Comparison of ENCODE assay signal across 33 cellular contexts in genomic region chr5:161358446-161358845, GRCh38.
DNase-seq lines count a peak whose midpoint lies in the region; ATAC-seq and TF ChIP-seq lines count a peak whose summit lies in the region.
"Had no signal": no experiment of that assay in that cellular context is flagged by ENCODE, and none has a peak within 500 bp of the region (broad histone marks: within the 10 kb centered on the region; RNA-seq: fewer than 3 reads in every experiment).

No MANE protein-coding gene starts in this region.

- H3K4me3 ChIP-seq in HEK293 (ENCODE audit: low read depth, low read length) (no peak overlapping the region), GM23338 (no peak overlapping the region)
- H3K4me3 ChIP-seq: A549; BLaER1; BLaER1 treated with 17β-estradiol and CSF1 and Interleukin-3, amounts not matched to agents 10 nM and 100 nM had no signal

- no peak overlapping the region for H3K27ac ChIP-seq in HEK293 (ENCODE audit: extremely low read depth, low read depth, low read length)
- H3K27ac ChIP-seq in GM23338 (ENCODE audit: low read depth) = no peak overlapping the region
- H3K27ac ChIP-seq: 22Rv1; A549; BLaER1; BLaER1 treated with 17β-estradiol and CSF1 and Interleukin-3, amounts not matched to agents 10 nM and 100 nM; C4-2B had no signal

- no peaks in the 10 kb centered on the region for H3K4me1 ChIP-seq in HEK293 (ENCODE audit: control insufficient read depth, insufficient read depth, low read length)
- H3K4me1 ChIP-seq in GM23338 (ENCODE audit: insufficient read depth) = no peaks in the 10 kb centered on the region
- H3K4me1 ChIP-seq: A549; BE2C; BLaER1; BLaER1 treated with 17β-estradiol and CSF1 and Interleukin-3, amounts not matched to agents 10 nM and 100 nM; Caco-2 had no signal

- peak in 24 of 42 donors; percentile 4 to 63 (median 24) for DNase-seq in head of caudate nucleus
- DNase-seq in putamen (ENCODE audit: low spot score) = peak; percentile 26
- DNase-seq in GM23338 (ENCODE audit: low spot score) = no peak
- DNase-seq in GM13976 (ENCODE audit: low spot score) = no peak
- DNase-seq: 8988T; ACHN; AML-193; BE2C; C1 segment of cervical spinal cord; Caco-2; Calu3; CD4-positive, alpha-beta memory T cell; CD4-positive, alpha-beta T cell; CD4-positive, CD25-positive, alpha-beta regulatory T cell; CD8-positive, alpha-beta memory T cell; CD8-positive, alpha-beta T cell; COR-L47; DMS 273 treated with DMSO at 0.1 percent for 48 hours; DMS153; DMS53; DMS79; DMS79 treated with DMSO at 0.1 percent for 48 hours; DND-41; EL had no signal

- POLR2A ChIA-PET in HEK293 (lab: Yijun Ruan, JAX) = no interaction called here

- H3K4me3 Mint-ChIP-seq in GM23338 = no peak overlapping the region
- H3K4me3 Mint-ChIP-seq: B cell; CD14-positive monocyte; CD4-positive, alpha-beta memory T cell; CD4-positive, alpha-beta T cell; CD4-positive, CD25-positive, alpha-beta regulatory T cell; CD8-positive, alpha-beta memory T cell; CD8-positive, alpha-beta T cell had no signal

- H3K36me3 ChIP-seq in HEK293 (ENCODE audit: control insufficient read depth in 2 of 2, insufficient read depth in 1 of 2, low read length in 2 of 2) (no peaks in the 10 kb centered on the region), GM23338 (ENCODE audit: insufficient read depth) (no peaks in the 10 kb centered on the region)
- H3K36me3 ChIP-seq: BE2C; BLaER1; BLaER1 treated with 17β-estradiol and CSF1 and Interleukin-3, amounts not matched to agents 10 nM and 100 nM had no signal

- CTCF ChIA-PET in HEK293 (lab: Yijun Ruan, JAX) = no interaction called here

- no peaks in the 10 kb centered on the region; the same call in 2 of the 3 replicates for H3K9me3 Mint-ChIP-seq in GM23338

- intact Hi-C loops in head of caudate nucleus (cut with DNase I) = no loop called here

- no peaks in the 10 kb centered on the region for H3K27me3 ChIP-seq in GM23338 (ENCODE audit: insufficient read depth)
- H3K27me3 ChIP-seq: BE2C; BLaER1; BLaER1 treated with 17β-estradiol and CSF1 and Interleukin-3, amounts not matched to agents 10 nM and 100 nM had no signal

- no peaks in the 10 kb centered on the region for H3F3A ChIP-seq in GM23338 (replicated peaks; ENCODE audit: low read depth)

- in situ Hi-C loops in GM13976 (cut with MboI; ENCODE audit: low sequenced_read_pairs, unreplicated experiment) = no loop called here

- ATAC-seq in GM23338 = no peak
- no peak for ATAC-seq in HG03378 (IDR thresholded peaks at IDR 0.05; ENCODE audit: unreplicated experiment)
- ATAC-seq: A549; CD8-positive, alpha-beta T cell had no signal

- H3K4me2 ChIP-seq in GM23338 = no peak overlapping the region
- H3K4me2 ChIP-seq: A549; BLaER1; BLaER1 treated with 17β-estradiol and CSF1 and Interleukin-3, amounts not matched to agents 10 nM and 100 nM had no signal

- H3K4me1 Mint-ChIP-seq in GM23338 = no peaks in the 10 kb centered on the region
- H3K4me1 Mint-ChIP-seq: B cell; CD14-positive monocyte; CD4-positive, alpha-beta memory T cell; CD4-positive, CD25-positive, alpha-beta regulatory T cell; CD8-positive, alpha-beta memory T cell had no signal

- no peak overlapping the region for H3K27ac Mint-ChIP-seq in GM23338
- H3K27ac Mint-ChIP-seq: B cell; CD14-positive monocyte; CD4-positive, alpha-beta memory T cell; CD4-positive, alpha-beta T cell; CD4-positive, CD25-positive, alpha-beta regulatory T cell; CD8-positive, alpha-beta memory T cell; CD8-positive, alpha-beta T cell had no signal

- no peaks in the 10 kb centered on the region for H3K9me3 ChIP-seq in HEK293 (ENCODE audit: control insufficient read depth, insufficient read depth, low read depth, low read length)
- H3K9me3 ChIP-seq: A549; BE2C; BLaER1; BLaER1 treated with 17β-estradiol and CSF1 and Interleukin-3, amounts not matched to agents 10 nM and 100 nM; Caco-2 had no signal

- no peaks in the 10 kb centered on the region for H3K36me3 Mint-ChIP-seq in GM23338 (ENCODE audit: low read depth)
- H3K36me3 Mint-ChIP-seq: CD14-positive monocyte; CD4-positive, alpha-beta memory T cell; CD4-positive, CD25-positive, alpha-beta regulatory T cell; CD8-positive, alpha-beta memory T cell; CD8-positive, alpha-beta T cell had no signal

- H4K20me1 ChIP-seq in GM23338 (replicated peaks; ENCODE audit: insufficient read depth) = no peaks in the 10 kb centered on the region
- H4K20me1 ChIP-seq: BLaER1; BLaER1 treated with 17β-estradiol and CSF1 and Interleukin-3, amounts not matched to agents 10 nM and 100 nM had no signal

- H3K9me2 ChIP-seq in GM23338 (ENCODE audit: insufficient read depth) = no peaks in the 10 kb centered on the region

- no peak for TF ChIP-seq CTCF in HEK293 (tag by site-specific recombination; IDR thresholded peaks at IDR 0.05)
- no peak for TF ChIP-seq CTCF in GM23338 (conservative IDR thresholded peaks at IDR 0.05; ENCODE audit: low read depth in 2 of 2)
- no peak for TF ChIP-seq CTCF in GM13976 (IDR thresholded peaks at IDR 0.05; ENCODE audit: borderline replicate concordance, control extremely low read depth, extremely low read depth, insufficient read depth, missing control alignments)

- H3K79me2 ChIP-seq in GM23338 (replicated peaks; ENCODE audit: insufficient read depth) = no peaks in the 10 kb centered on the region

- H2AFZ ChIP-seq in GM23338 = no peak overlapping the region

- no peaks in the 10 kb centered on the region for H3K27me3 Mint-ChIP-seq in GM23338 (ENCODE audit: insufficient read depth, low read depth, poor library complexity)
- H3K27me3 Mint-ChIP-seq: B cell; CD4-positive, alpha-beta memory T cell; CD4-positive, alpha-beta T cell; CD4-positive, CD25-positive, alpha-beta regulatory T cell had no signal

TF ChIP-seq in HEK293, 187 proteins besides CTCF, POLR2A, EP300 and RAD21:
- peak; percentile 50; the same call in 1 of the 2 replicates for TF ChIP-seq EGR2 (tag by site-specific recombination; IDR thresholded peaks at IDR 0.05; ENCODE audit: low read depth)
- TF ChIP-seq ZBTB20 (tag by site-specific recombination; IDR thresholded peaks at IDR 0.05) = no peak

TF ChIP-seq in GM23338, 12 proteins besides CTCF, POLR2A, EP300 and RAD21:
- TF ChIP-seq ZNF114 (CRISPR knock-in tag; IDR thresholded peaks at IDR 0.05) (no peak), ZNF462 (CRISPR knock-in tag; IDR thresholded peaks at IDR 0.05) (no peak)

Comparison
In these comparisons a context has a peak if more than half of its experiments do, and no peak if none do; other contexts are left out.
1. DNase-seq: peak in head of caudate nucleus (24 of 42) and putamen (single experiment); none in GM23338 (single experiment) and GM13976 (single experiment).